In genomic region chrX:18537068-18537467, GRCh38 we compare ENCODE assay signal across 23 cellular contexts.
DNase-seq lines count a peak whose midpoint lies in the region; ATAC-seq, FAIRE-seq and TF ChIP-seq lines count a peak whose summit lies in the region.
"Had no signal": no experiment of that assay in that cellular context is flagged by ENCODE, and none has a peak within 500 bp of the region (broad histone marks: within the 10 kb centered on the region; RNA-seq: fewer than 3 reads in every experiment).

No MANE protein-coding gene starts in this region.

- ATAC-seq in GM18519 (IDR thresholded peaks at IDR 0.05; ENCODE audit: low FRiP score, unreplicated experiment) (peak; percentile 23), HG03439 (IDR thresholded peaks at IDR 0.05; ENCODE audit: unreplicated experiment) (peak; percentile 22), GM12878 (peak; percentile 67)
- ATAC-seq: PC-3 had no signal

- peak overlapping the region; percentile 13; the same call in 1 of the 2 replicates for H3K27ac ChIP-seq in GM12878 (ENCODE audit: control insufficient read depth, insufficient read depth)
- no peak overlapping the region for H3K27ac ChIP-seq in CD8-positive, alpha-beta memory T cell (ENCODE audit: low read depth, low read length)

- peak overlapping the region; percentile 6 for H2AFZ ChIP-seq in GM12878 (ENCODE audit: control insufficient read depth, low read depth, low read length)

- peaks cover 0 to 5% (median 0%) of the 10 kb centered on the region in 3 donors for H3K4me1 Mint-ChIP-seq in CD8-positive, alpha-beta memory T cell

- CTCF ChIA-PET in GM12878 (lab: Yijun Ruan, JAX): interaction anchor here (1.6 kb wide), 1 partner anchor 15 kb away, joined by 3 read pairs; no protein-coding TSS in a partner anchor
- CTCF ChIA-PET in CD8-positive, alpha-beta memory T cell (lab: Charles Lee): no interaction called here

- H3K4me3 ChIP-seq in GM12878: no peak overlapping the region
- H3K4me3 ChIP-seq in CD8-positive, alpha-beta memory T cell (ENCODE audit: low read length): no peak overlapping the region
- H3K4me3 ChIP-seq: MG63 had no signal

- intact Hi-C loops in GM12878 (cut with micrococcal nuclease; ENCODE audit: unreplicated experiment): loop anchor here (5.0 kb wide), 1 partner anchor 110 kb away; the partner anchor contains the start of gene CDKL5

- H3K79me2 ChIP-seq in GM12878 (ENCODE audit: control insufficient read depth, insufficient read depth, low read length): no peaks in the 10 kb centered on the region

- peak; percentile 44 for FAIRE-seq in GM12878 (lab: Jason Lieb, UNC)

- TF ChIP-seq CTCF in GM10266 (IDR thresholded peaks at IDR 0.05; ENCODE audit: control insufficient read depth, insufficient read depth, low read depth, missing control alignments) (no peak), GM12878 (IDR thresholded peaks at IDR 0.05 in 2 of 3, conservative IDR thresholded peaks at IDR 0.05 in 1 of 3; ENCODE audit: control insufficient read depth in 2 of 3, extremely low read depth in 1 of 3, insufficient read depth in 1 of 3, low read depth in 3 of 3, low read length in 3 of 3) (no peak)

- H3K27me3 ChIP-seq in GM12878 (replicated peaks in 1 of 2; ENCODE audit: control insufficient read depth in 2 of 2, insufficient read depth in 2 of 2, low read length in 1 of 2): no peaks in the 10 kb centered on the region
- no peaks in the 10 kb centered on the region for H3K27me3 ChIP-seq in CD8-positive, alpha-beta memory T cell (ENCODE audit: insufficient read depth, low read length, poor library complexity, severe bottlenecking)
- H3K27me3 ChIP-seq: MG63 had no signal

- no peaks in the 10 kb centered on the region for H3K36me3 ChIP-seq in GM12878 (ENCODE audit: control insufficient read depth in 2 of 2, insufficient read depth in 2 of 2, low read length in 1 of 2)
- no peaks in the 10 kb centered on the region for H3K36me3 ChIP-seq in CD8-positive, alpha-beta memory T cell (ENCODE audit: insufficient read depth, low read length)
- H3K36me3 ChIP-seq: MG63 had no signal

- in situ Hi-C loops in GM12878 (cut with MboI): no loop called here

- H3K36me3 Mint-ChIP-seq in CD8-positive, alpha-beta memory T cell: peaks cover 1 to 6% (median 4%) of the 10 kb centered on the region in 3 donors

- RAD21 ChIA-PET in GM12878 (lab: Charles Lee; ENCODE audit: unreplicated experiment): no interaction called here

- peaks cover 0 to 8% (median 3%) of the 10 kb centered on the region in 5 donors for H3K9me3 Mint-ChIP-seq in CD8-positive, alpha-beta memory T cell
- H3K9me3 Mint-ChIP-seq: T-helper 1 cell treated with Interleukin-12 subunit alpha and Interleukin-12 subunit beta and Interleukin-4 antibody, amounts not matched to agents 30 μg/mL and 1 μg/mL, for 36 hours had no signal

- BruUV-seq in GM12878 (replicated peaks; lab: Mats Ljungman, UMichigan): no TSS peak

- H3K9me3 ChIP-seq in GM12878 (replicated peaks; ENCODE audit: control insufficient read depth, insufficient read depth, low read length): no peaks in the 10 kb centered on the region
- no peaks in the 10 kb centered on the region for H3K9me3 ChIP-seq in CD8-positive, alpha-beta memory T cell (ENCODE audit: low read length)
- H3K9me3 ChIP-seq: MG63 had no signal

- H3K9ac ChIP-seq in GM12878 (ENCODE audit: control insufficient read depth, insufficient read depth, low read length): no peak overlapping the region

- TF ChIP-seq RAD21 in GM12878 (IDR thresholded peaks at IDR 0.05; ENCODE audit: insufficient read depth, low read depth, low read length): no peak

- H4K20me1 ChIP-seq in GM12878 (ENCODE audit: control insufficient read depth, insufficient read depth): no peaks in the 10 kb centered on the region

- SMC1A ChIA-PET in GM12878 (lab: Charles Lee; ENCODE audit: uncharacterized antibody, unreplicated experiment): no interaction called here

- no peak overlapping the region for H3K27ac Mint-ChIP-seq in CD8-positive, alpha-beta memory T cell
- H3K27ac Mint-ChIP-seq: T-helper 1 cell treated with Interleukin-12 subunit alpha and Interleukin-12 subunit beta and Interleukin-4 antibody, amounts not matched to agents 30 μg/mL and 1 μg/mL, for 36 hours had no signal

- H3K4me2 ChIP-seq in GM12878 (ENCODE audit: control insufficient read depth, insufficient read depth): 0 out of 2 replicates have a peak overlapping the region, but pooled peaks have one; percentile 54

- no peak overlapping the region for H3K4me3 Mint-ChIP-seq in CD8-positive, alpha-beta memory T cell
- H3K4me3 Mint-ChIP-seq: T-helper 1 cell treated with Interleukin-12 subunit alpha and Interleukin-12 subunit beta and Interleukin-4 antibody, amounts not matched to agents 30 μg/mL and 1 μg/mL, for 36 hours had no signal

- WGBS in GM12878 (ENCODE audit: insufficient coverage, insufficient replicate concordance, low lambda C conversion rate, missing lambda C conversion rate): 27% methylated on average over 2 of the region's 2 CpGs

- POLR2A ChIA-PET in GM12878 (lab: Charles Lee): interaction anchor here (0.6 kb wide), 2 partner anchors 61 to 322 kb away, joined by 3 to 7 read pairs; no protein-coding TSS in a partner anchor
- POLR2A ChIA-PET in CD8-positive, alpha-beta memory T cell (lab: Charles Lee): no interaction called here

- no peak for TF ChIP-seq POLR2A in GM12878 (IDR thresholded peaks at IDR 0.05; ENCODE audit: low read depth, low read length)

- no peak for TF ChIP-seq EP300 in GM12878 (IDR thresholded peaks at IDR 0.05; ENCODE audit: borderline replicate concordance in 1 of 2, control insufficient read depth in 1 of 2, low read depth in 2 of 2, low read length in 2 of 2)

- peak; percentile 4 for DNase-seq in GM10266 (ENCODE audit: extremely low spot score)
- DNase-seq in GM12878 (ENCODE audit: low read depth, low spot score): no peak
- no peak for DNase-seq in stimulated activated CD4-positive, alpha-beta T cell treated with anti-CD3 and anti-CD28 coated beads, Interleukin-4, amount 100 ng/mL, for 1 hour
- DNase-seq in NCI-H1105 treated with DMSO at 0.1 percent for 48 hours (lab: John Stamatoyannopoulos, UW): no peak
- DNase-seq in NCI-H82 treated with DMSO at 0.1 percent for 48 hours (lab: John Stamatoyannopoulos, UW; ENCODE audit: unreplicated experiment): no peak
- no peak for DNase-seq in CD8-positive, alpha-beta memory T cell
- DNase-seq: AML-193, DMS79, H7, Kasumi-1, MG63, NCI-H1092, NCI-H146, NCI-H2029, NCI-H226, NCI-H524, NCI-H774, PC-3, SHP77, T1000 had no signal

- no peaks in the 10 kb centered on the region for H3K4me1 ChIP-seq in GM12878 (ENCODE audit: control insufficient read depth, insufficient read depth, low read length)
- no peaks in the 10 kb centered on the region for H3K4me1 ChIP-seq in CD8-positive, alpha-beta memory T cell (ENCODE audit: insufficient read depth, low read length)

- H3K27me3 Mint-ChIP-seq in CD8-positive, alpha-beta memory T cell: peaks cover 0 to 3% of the 10 kb centered on the region in 2 donors

TF ChIP-seq in GM12878, 131 proteins besides CTCF, POLR2A, EP300 and RAD21:
- peak; percentile 58; the same call in 1 of the 2 replicates for TF ChIP-seq SPI1 (IDR thresholded peaks at IDR 0.05; ENCODE audit: borderline replicate concordance, insufficient read depth, low read depth, low read length)
- TF ChIP-seq ESRRA (IDR thresholded peaks at IDR 0.05; ENCODE audit: low read length): no peak
- TF ChIP-seq CEBPB (IDR thresholded peaks at IDR 0.05; ENCODE audit: borderline replicate concordance in 1 of 2, low read depth in 2 of 2, low read length in 2 of 2): 0 out of 4 replicates have a peak, but pooled peaks of 1 of the 2 experiments have one; percentile 11
